In genomic region chr19:53977429-53977990, GRCh38 we compare ENCODE assay signal across 8 cellular contexts. TPM values are rescaled to one million over a fixed set of nuclear protein-coding genes. Genes with fewer than 3 reads are reported as not detected.
A peak's percentile ranks its signal among the peaks of the same experiment; 100 is the strongest.
DNase-seq lines count a peak whose midpoint lies in the region; ATAC-seq and TF ChIP-seq lines count a peak whose summit lies in the region.

No MANE protein-coding gene starts in this region.

- no peak overlapping the region for H3K27ac Mint-ChIP-seq in chondrocyte (ENCODE audit: unreplicated experiment)

- no peak overlapping the region for H3K4me3 ChIP-seq in GM12864 (ENCODE audit: low read depth, low read length)

- peaks cover 7% of the 10 kb centered on the region for H3K36me3 Mint-ChIP-seq in chondrocyte (ENCODE audit: low read depth)

- H3K4me3 Mint-ChIP-seq in chondrocyte (ENCODE audit: unreplicated experiment): peak overlapping the region; percentile 75

- H3K27me3 Mint-ChIP-seq in chondrocyte (ENCODE audit: low read depth): peaks cover 38% of the 10 kb centered on the region

- DNase-seq in GM12864 (ENCODE audit: low read depth) (peak; percentile 21), NCI-H2171 (lab: John Stamatoyannopoulos, UW) (peak; percentile 53), chondrocyte (ENCODE audit: low spot score) (no peak), islet precursor cell (peak; percentile 91)
- DNase-seq in activated CD4-positive, CD25-positive, alpha-beta regulatory T cell treated with anti-CD3 and anti-CD28 coated beads, Interleukin-2, amount 50 U/mL, for 72 hours: peak; percentile 49
- DNase-seq in stimulated activated CD4-positive, alpha-beta T cell treated with anti-CD3 and anti-CD28 coated beads, Interleukin-15, amount 100 ng/mL, for 1 hour (ENCODE audit: low read depth in 1 of 2, low spot score in 1 of 2): peak; percentile 15 to 28

- ATAC-seq in GM19324 (IDR thresholded peaks at IDR 0.05; ENCODE audit: low FRiP score, unreplicated experiment) (no peak), HG02798 (IDR thresholded peaks at IDR 0.05; ENCODE audit: poor library complexity, unreplicated experiment) (no peak)

- TF ChIP-seq CTCF in GM12864 (IDR thresholded peaks at IDR 0.05; ENCODE audit: low read depth, low read length, missing control alignments): no peak
- no peak for TF ChIP-seq CTCF in chondrocyte (IDR thresholded peaks at IDR 0.05)

- peaks cover 19% of the 10 kb centered on the region for H3K4me1 Mint-ChIP-seq in chondrocyte (ENCODE audit: low read depth)

- H3K9me3 Mint-ChIP-seq in chondrocyte (ENCODE audit: low read depth): no peaks in the 10 kb centered on the region

RNA-seq across cellular contexts. Expression of gene CACNG6, which starts 13.9 kb away (rescaled TPM):
- not detected in 3 replicates for total RNA-seq in chondrocyte

RNA-seq across cellular contexts. Expression of gene CACNG8, which starts 14.8 kb away (rescaled TPM):
- 0.05 TPM in 1 of 3 replicates, not detected in the others for total RNA-seq in chondrocyte
